Comparison of ENCODE assay signal across 8 cellular contexts in genomic region chr19:53394522-53394973, GRCh38. TPM values are rescaled to one million over a fixed set of nuclear protein-coding genes. Genes with fewer than 3 reads are reported as not detected.
DNase-seq lines count a peak whose midpoint lies in the region; ATAC-seq and TF ChIP-seq lines count a peak whose summit lies in the region.

No MANE protein-coding gene starts in this region.

- no peak for TF ChIP-seq POLR2A in testis (IDR thresholded peaks at IDR 0.05)

- H3K4me3 Mint-ChIP-seq in chondrocyte (ENCODE audit: unreplicated experiment): peak overlapping the region; percentile 98

- peaks cover 24% of the 10 kb centered on the region for H3K4me1 Mint-ChIP-seq in chondrocyte (ENCODE audit: low read depth)

- H3K9me3 ChIP-seq in left lung: peaks cover 0 to 30% of the 10 kb centered on the region in 2 donors
- H3K9me3 ChIP-seq in testis: no peaks in the 10 kb centered on the region

- ATAC-seq in left lung: peak; percentile 45
- no peak for ATAC-seq in HG02885 (IDR thresholded peaks at IDR 0.05; ENCODE audit: poor library complexity, unreplicated experiment)
- ATAC-seq in HG02610 (IDR thresholded peaks at IDR 0.05; ENCODE audit: unreplicated experiment): no peak

- peak overlapping the region; percentile 93 for H3K27ac Mint-ChIP-seq in chondrocyte (ENCODE audit: unreplicated experiment)

- peaks cover 10% of the 10 kb centered on the region for H3K36me3 Mint-ChIP-seq in chondrocyte (ENCODE audit: low read depth)

- no peaks in the 10 kb centered on the region for H3K27me3 ChIP-seq in left lung
- no peaks in the 10 kb centered on the region for H3K27me3 ChIP-seq in testis

- H3K36me3 ChIP-seq in left lung (peaks cover 0 to 17% of the 10 kb centered on the region in 2 donors), testis (ENCODE audit: low read depth, missing control alignments) (no peaks in the 10 kb centered on the region)

- peaks cover 4 to 24% of the 10 kb centered on the region in 2 donors for H3K4me1 ChIP-seq in left lung
- H3K4me1 ChIP-seq in testis: peaks cover 9% of the 10 kb centered on the region

- DNase-seq in GM04503 (ENCODE audit: low read depth) (peak; percentile 41), NCI-H1092 treated with DMSO at 0.1 percent for 48 hours (lab: John Stamatoyannopoulos, UW) (peak; percentile 52), chondrocyte (ENCODE audit: low spot score) (no peak), left lung (peak; percentile 52 to 84), testis (peak; percentile 56)
- no peak for DNase-seq in activated CD8-positive, alpha-beta memory T cell treated with anti-CD3 and anti-CD28 coated beads, Interleukin-2, amount 50 U/mL, for 48 hours

- no peaks in the 10 kb centered on the region for H3K27me3 Mint-ChIP-seq in chondrocyte (ENCODE audit: low read depth)

- TF ChIP-seq CTCF in chondrocyte (IDR thresholded peaks at IDR 0.05) (no peak), left lung (IDR thresholded peaks at IDR 0.05) (no peak), testis (IDR thresholded peaks at IDR 0.05) (no peak)

- WGBS in testis, 2 donors: 0 to 1% methylated on average over 13 to 18 of the region's 18 CpGs

- peaks cover 9% of the 10 kb centered on the region for H3K9me3 Mint-ChIP-seq in chondrocyte (ENCODE audit: low read depth)

- H3K4me3 ChIP-seq in left lung (peak overlapping the region; percentile 72 to 74), testis (peak overlapping the region; percentile 76 to 85)

- H3K27ac ChIP-seq in left lung (peak overlapping the region; percentile 73 to 81), testis (peak overlapping the region; percentile 63 to 84)

- intact Hi-C loops in left lung (cut with DNase I): no loop called here
- intact Hi-C loops in testis (cut with DNase I; ENCODE audit: low total_unique reads): no loop called here

RNA-seq across cellular contexts. Expression of gene ZNF765, which starts 0.4 kb away (rescaled TPM):
- total RNA-seq in chondrocyte (6.5 to 12.2 TPM (median 7.3 TPM) in 3 replicates), left lung (10 to 100 TPM; 10.3 to 10.4 TPM), testis (10 to 100 TPM; 21.9 to 22.4 TPM)
- 6.5 TPM for polyA plus RNA-seq in testis (ENCODE audit: insufficient read depth, low read depth, low replicate concordance)

RNA-seq across cellular contexts. Expression of gene ZNF525, which starts 29.0 kb away (rescaled TPM):
- total RNA-seq in chondrocyte: 5.9 to 6.9 TPM (median 6.4 TPM) in 3 replicates
- total RNA-seq in left lung: 10 to 100 TPM; 11.7 to 12.3 TPM
- total RNA-seq in testis: 10 to 100 TPM; 18.8 to 27.3 TPM
- polyA plus RNA-seq in testis (ENCODE audit: insufficient read depth, low read depth, low replicate concordance): 14.0 TPM

RNA-seq across cellular contexts. Expression of gene ZNF761, which starts 37.2 kb away (rescaled TPM):
- total RNA-seq in chondrocyte: 7.0 to 8.0 TPM (median 8.0 TPM) in 3 replicates
- 10 to 100 TPM in 1 of 2 donors, 1 to 10 TPM in 1; 9.1 to 10.1 TPM for total RNA-seq in left lung
- 10 to 100 TPM; 11.2 to 15.9 TPM for total RNA-seq in testis
- polyA plus RNA-seq in testis (ENCODE audit: insufficient read depth, low read depth, low replicate concordance): 6.4 TPM

Comparison
In these comparisons a context has a peak if more than half of its experiments do, and no peak if none do; other contexts are left out.
1. DNase-seq: peak in GM04503 (single experiment), NCI-H1092 treated with DMSO at 0.1 percent for 48 hours (single experiment), left lung (2 of 2) and testis (single experiment); none in chondrocyte (single experiment) and activated CD8-positive, alpha-beta memory T cell treated with anti-CD3 and anti-CD28 coated beads, Interleukin-2, amount 50 U/mL, for 48 hours (single experiment).